16 cellular contexts compared by ENCODE assay signal in genomic region chr5:91357012-91357634, GRCh38. TPM values are rescaled to one million over a fixed set of nuclear protein-coding genes. Genes with fewer than 3 reads are reported as not detected.
DNase-seq lines count a peak whose midpoint lies in the region; ATAC-seq, FAIRE-seq and TF ChIP-seq lines count a peak whose summit lies in the region.
"Had no signal": no experiment of that assay in that cellular context is flagged by ENCODE, and none has a peak within 500 bp of the region (broad histone marks: within the 10 kb centered on the region; RNA-seq: fewer than 3 reads in every experiment).

No MANE protein-coding gene starts in this region.

- TF ChIP-seq CTCF in LNCaP clone FGC (IDR thresholded peaks at IDR 0.05; ENCODE audit: control insufficient read depth, extremely low read depth, insufficient read depth) = no peak
- no peak for TF ChIP-seq CTCF in endothelial cell of umbilical vein (IDR thresholded peaks at IDR 0.05; ENCODE audit: extremely low read depth in 1 of 2, insufficient read depth in 1 of 2, low read depth in 1 of 2, low read length in 2 of 2)

- no peaks in the 10 kb centered on the region for H3K9me1 ChIP-seq in endothelial cell of umbilical vein (replicated peaks; ENCODE audit: control insufficient read depth, extremely low read depth, insufficient read depth, low read length)

- no peak for ATAC-seq in HG03097 (IDR thresholded peaks at IDR 0.05; ENCODE audit: low FRiP score, unreplicated experiment)
- ATAC-seq: stimulated activated naive B cell treated with anti-CD40 and anti-IgM and Interleukin-4, amounts not matched to agents 10 μg/mL and 1 μg/mL and 100 μg/mL, for 72 hours; T-cell had no signal

- H4K20me1 ChIP-seq in endothelial cell of umbilical vein (replicated peaks; ENCODE audit: control insufficient read depth, extremely low read depth, insufficient read depth, low read length) = no peaks in the 10 kb centered on the region
- H4K20me1 ChIP-seq: BLaER1 had no signal

- POLR2A ChIA-PET in endothelial cell of umbilical vein (lab: Charles Lee) = no interaction called here

- no peak overlapping the region for H3K4me2 ChIP-seq in endothelial cell of umbilical vein (ENCODE audit: insufficient read depth, low read length)
- H3K4me2 ChIP-seq: BLaER1 had no signal

- H3K27ac ChIP-seq in endothelial cell of umbilical vein (ENCODE audit: insufficient read depth, low read depth, low read length) = no peak overlapping the region
- H3K27ac ChIP-seq: BLaER1, uterus had no signal

- no peaks in the 10 kb centered on the region for H3K79me2 ChIP-seq in endothelial cell of umbilical vein (ENCODE audit: control insufficient read depth, insufficient read depth, low read length)

- CTCF ChIA-PET in endothelial cell of umbilical vein (lab: Charles Lee) = interaction anchor here (1.2 to 1.5 kb wide), 2 partner anchors 15 to 28 kb away, joined by 3 to 4 read pairs; no protein-coding TSS in a partner anchor

- peak overlapping the region; percentile 46 for H2AFZ ChIP-seq in endothelial cell of umbilical vein (ENCODE audit: low read depth, low read length)

- no TSS peak for BruUV-seq in endothelial cell of umbilical vein (replicated peaks; lab: Mats Ljungman, UMichigan)

- no peaks in the 10 kb centered on the region for H3K9me3 ChIP-seq in endothelial cell of umbilical vein (replicated peaks; ENCODE audit: control insufficient read depth, insufficient read depth, low read length)
- H3K9me3 ChIP-seq: uterus had no signal

- peak; percentile 86 for DNase-seq in DMS53 (lab: John Stamatoyannopoulos, UW)
- DNase-seq in LNCaP clone FGC (ENCODE audit: low read depth) = peak; percentile 39
- no peak for DNase-seq in endothelial cell of umbilical vein (ENCODE audit: low read depth, low spot score)
- DNase-seq in myocyte (ENCODE audit: low read depth) = peak; percentile 20
- DNase-seq in mesenteric fat pad (ENCODE audit: low spot score) = no peak
- no peak for DNase-seq in activated CD4-positive, alpha-beta T cell treated with anti-CD3 and anti-CD28 coated beads, Interleukin-2, amount 50 U/mL, for 1 hour
- no peak for DNase-seq in hippocampal formation (lab: John Stamatoyannopoulos, UW)
- DNase-seq: activated CD4-positive, alpha-beta T cell treated with anti-CD3 and anti-CD28 coated beads for 1 hour; EL; naive B cell; NCI-H2081 treated with DMSO at 0.1 percent for 48 hours; stimulated activated naive B cell treated with anti-CD40 and anti-IgM and Interleukin-4, amounts not matched to agents 10 μg/mL and 1 μg/mL and 100 μg/mL, for 72 hours; T-cell; uterus had no signal

- H3K9ac ChIP-seq in endothelial cell of umbilical vein (replicated peaks; ENCODE audit: extremely low read depth, insufficient read depth, low read length) = no peak overlapping the region
- H3K9ac ChIP-seq: BLaER1 had no signal

- FAIRE-seq in endothelial cell of umbilical vein (lab: Jason Lieb, UNC) = no peak

- no peak for TF ChIP-seq POLR2A in endothelial cell of umbilical vein (IDR thresholded peaks at IDR 0.05; ENCODE audit: low read depth, low read length)

- no peaks in the 10 kb centered on the region for H3K27me3 ChIP-seq in endothelial cell of umbilical vein (ENCODE audit: control insufficient read depth in 2 of 2, insufficient read depth in 2 of 2, low read length in 2 of 2)
- H3K27me3 ChIP-seq: BLaER1, uterus had no signal

- H3K4me3 ChIP-seq in LNCaP clone FGC (ENCODE audit: low read depth, low read length) (no peak overlapping the region), endothelial cell of umbilical vein (replicated peaks in 1 of 3; ENCODE audit: insufficient read depth in 1 of 3, low read depth in 1 of 3, low read length in 3 of 3) (no peak overlapping the region)
- H3K4me3 ChIP-seq: BLaER1, uterus had no signal

- intact Hi-C loops in endothelial cell of umbilical vein (cut with micrococcal nuclease) = no loop called here

- no peaks in the 10 kb centered on the region for H3K4me1 ChIP-seq in endothelial cell of umbilical vein (ENCODE audit: control insufficient read depth, extremely low read depth, insufficient read depth, low read length)
- H3K4me1 ChIP-seq: uterus had no signal

- dilution Hi-C loops in endothelial cell of umbilical vein (cut with MboI; ENCODE audit: extremely low pct_ligation_motif_present, low sequenced_read_pairs) = no loop called here

- no peaks in the 10 kb centered on the region for H3K36me3 ChIP-seq in endothelial cell of umbilical vein (ENCODE audit: control insufficient read depth in 2 of 2, extremely low read depth in 1 of 2, insufficient read depth in 2 of 2, low read length in 2 of 2)
- H3K36me3 ChIP-seq: BLaER1, uterus had no signal

TF ChIP-seq in endothelial cell of umbilical vein, 7 proteins besides CTCF, POLR2A, EP300 and RAD21:
- TF ChIP-seq FOS (IDR thresholded peaks at IDR 0.05; ENCODE audit: borderline replicate concordance, insufficient read depth, low read length) (no peak), POLR2AphosphoS5 (IDR thresholded peaks at IDR 0.05; ENCODE audit: insufficient read depth, low read depth, low read length) (no peak)
TF ChIP-seq in endothelial cell of umbilical vein: peak in this region for 0.

RNA-seq across cellular contexts. Expression of gene ARRDC3, which starts 26.0 kb away (rescaled TPM):
- total RNA-seq in endothelial cell of umbilical vein (35.3 and 43.1 TPM in 2 replicates), myocyte (46.9 and 53.0 TPM in 2 replicates), mesenteric fat pad (59.9 TPM)
- 7.0 and 12.4 TPM in 2 replicates for polyA plus RNA-seq in endothelial cell of umbilical vein
- polyA plus RNA-seq in endothelial cell of umbilical vein (2011; cell fraction: cytosol; rRNA removed) = 9.9 and 13.8 TPM in 2 replicates
- polyA plus RNA-seq in endothelial cell of umbilical vein (2011; cell fraction: nucleus; rRNA removed) = 83.7 and 114 TPM in 2 replicates
- 19.9 and 27.9 TPM in 2 replicates for polyA plus RNA-seq in endothelial cell of umbilical vein (2012)
- 53.8 and 85.6 TPM in 2 replicates for polyA minus RNA-seq in endothelial cell of umbilical vein
- polyA minus RNA-seq in endothelial cell of umbilical vein (2011; cell fraction: cytosol; rRNA and poly(A)+ RNA removed) = 45.5 TPM
- polyA minus RNA-seq in endothelial cell of umbilical vein (2011; cell fraction: nucleus; rRNA and poly(A)+ RNA removed) = 243 and 350 TPM in 2 replicates
- 7.8 TPM for polyA plus RNA-seq in myocyte (2012)

Comparison
In these comparisons a context has a peak if more than half of its experiments do, and no peak if none do; other contexts are left out.
1. DNase-seq: peak in DMS53 (single experiment), LNCaP clone FGC (single experiment) and myocyte (single experiment); none in endothelial cell of umbilical vein (single experiment), mesenteric fat pad (single experiment), activated CD4-positive, alpha-beta T cell treated with anti-CD3 and anti-CD28 coated beads, Interleukin-2, amount 50 U/mL, for 1 hour (single experiment) and hippocampal formation (0 of 2).